8 cellular contexts compared by ENCODE assay signal in genomic region chr16:58499615-58500328, GRCh38. TPM values are rescaled to one million over a fixed set of nuclear protein-coding genes. Genes with fewer than 3 reads are reported as not detected.
DNase-seq lines count a peak whose midpoint lies in the region; ATAC-seq and TF ChIP-seq lines count a peak whose summit lies in the region.

NDRG4 (plus strand) TSS chr16:58500143; CDS start chr16:58500249, 106 bp downstream.

- H3F3A ChIP-seq in GM23338 (replicated peaks; ENCODE audit: low read depth): no peaks in the 10 kb centered on the region

- peaks cover 35% of the 10 kb centered on the region for H3K27me3 Mint-ChIP-seq in GM23338 (ENCODE audit: insufficient read depth, low read depth, poor library complexity)
- peaks cover 16% of the 10 kb centered on the region for H3K27me3 Mint-ChIP-seq in endothelial cell (ENCODE audit: unreplicated experiment)

- H3K4me2 ChIP-seq in GM23338: peak within 1 kb of the TSS; percentile 96

- H3K27ac Mint-ChIP-seq in GM23338 (peak within 1 kb of the TSS; percentile 52; the same call in 1 of the 2 replicates), endothelial cell (ENCODE audit: unreplicated experiment) (no peak within 1 kb of the TSS)

- H3K79me2 ChIP-seq in GM23338 (replicated peaks; ENCODE audit: insufficient read depth): no peaks in the 10 kb centered on the region

- peaks cover 4% of the 10 kb centered on the region; the same call in 1 of the 2 replicates for H3K4me1 ChIP-seq in GM23338 (ENCODE audit: insufficient read depth)

- H2AFZ ChIP-seq in GM23338: peak within 1 kb of the TSS; percentile 87

- TF ChIP-seq CTCF in GM23338 (conservative IDR thresholded peaks at IDR 0.05; ENCODE audit: low read depth in 2 of 2) (no peak), WI38 (IDR thresholded peaks at IDR 0.05; ENCODE audit: low read depth, low read length) (no peak), endothelial cell (IDR thresholded peaks at IDR 0.05; ENCODE audit: unreplicated experiment) (no peak)

- peak within 1 kb of the TSS; percentile 88 for H3K4me3 ChIP-seq in GM23338
- H3K4me3 ChIP-seq in WI38 (ENCODE audit: low read depth, low read length): peak within 1 kb of the TSS; percentile 64

- peak; percentile 96 for DNase-seq in DMS53 (lab: John Stamatoyannopoulos, UW)
- peak; percentile 95 for DNase-seq in GM23338 (ENCODE audit: low spot score)
- DNase-seq in NCI-H1417 (lab: John Stamatoyannopoulos, UW): peak; percentile 84 to 92 (median 86)
- peak; percentile 52 for DNase-seq in endothelial cell (ENCODE audit: low spot score)
- DNase-seq in medulla oblongata (ENCODE audit: extremely low spot score): peak; percentile 94
- DNase-seq in activated gamma-delta T cell (lab: John Stamatoyannopoulos, UW): no peak

- H3K9me2 ChIP-seq in GM23338 (ENCODE audit: insufficient read depth): no peaks in the 10 kb centered on the region

- H3K9me3 Mint-ChIP-seq in GM23338 (no peaks in the 10 kb centered on the region; the same call in 2 of the 3 replicates), endothelial cell (ENCODE audit: unreplicated experiment) (no peaks in the 10 kb centered on the region)

- peaks cover 4% of the 10 kb centered on the region; the same call in 1 of the 2 replicates for H4K20me1 ChIP-seq in GM23338 (replicated peaks; ENCODE audit: insufficient read depth)

- no peaks in the 10 kb centered on the region for H3K36me3 ChIP-seq in GM23338 (ENCODE audit: insufficient read depth)

- H3K4me3 Mint-ChIP-seq in GM23338 (peak within 1 kb of the TSS; percentile 86), endothelial cell (ENCODE audit: unreplicated experiment) (peak within 1 kb of the TSS; percentile 56)

- H3K36me3 Mint-ChIP-seq in GM23338 (ENCODE audit: low read depth) (no peaks in the 10 kb centered on the region), endothelial cell (ENCODE audit: low read depth, unreplicated experiment) (no peaks in the 10 kb centered on the region)

- peak; percentile 67 for ATAC-seq in GM23338

- H3K4me1 Mint-ChIP-seq in GM23338 (peaks cover 25% of the 10 kb centered on the region), endothelial cell (ENCODE audit: unreplicated experiment) (peaks cover 2% of the 10 kb centered on the region)

- H3K27me3 ChIP-seq in GM23338 (ENCODE audit: insufficient read depth): no peaks in the 10 kb centered on the region

- H3K27ac ChIP-seq in GM23338 (ENCODE audit: low read depth) (0 out of 2 replicates have a peak within 1 kb of the TSS, but pooled peaks have one; percentile 6), temporal lobe (ENCODE audit: low read depth, low read length) (peak within 1 kb of the TSS; percentile 93)

TF ChIP-seq in GM23338, 12 proteins besides CTCF, POLR2A, EP300 and RAD21:
- TF ChIP-seq ZNF331 (CRISPR knock-in tag; IDR thresholded peaks at IDR 0.05; ENCODE audit: low read depth): no peak
- peak; percentile 36; the same call in 1 of the 2 replicates for TF ChIP-seq CREB1 (CRISPR knock-in tag; IDR thresholded peaks at IDR 0.05; ENCODE audit: low read depth)
- peak; percentile 58 for TF ChIP-seq POLR2AphosphoS5 (IDR thresholded peaks at IDR 0.05; ENCODE audit: low read depth)
TF ChIP-seq in GM23338: peak in this region for 2.

RNA-seq across cellular contexts. Expression of gene NDRG4, which starts in this region (rescaled TPM):
- 29.8 and 32.1 TPM in 2 replicates for total RNA-seq in GM23338 (2014; rRNA removed; shearing (Covaris generic))
- 16.3 TPM in 2 replicates for polyA plus RNA-seq in GM23338 (2016; fragmentation: Nextera tagmentation; extraction: Ambion mirVana)
- total RNA-seq in endothelial cell (ENCODE audit: unreplicated experiment) (5.9 TPM), temporal lobe (221 TPM)
